30 cellular contexts compared by ENCODE assay signal in the genomic region with DNA sequence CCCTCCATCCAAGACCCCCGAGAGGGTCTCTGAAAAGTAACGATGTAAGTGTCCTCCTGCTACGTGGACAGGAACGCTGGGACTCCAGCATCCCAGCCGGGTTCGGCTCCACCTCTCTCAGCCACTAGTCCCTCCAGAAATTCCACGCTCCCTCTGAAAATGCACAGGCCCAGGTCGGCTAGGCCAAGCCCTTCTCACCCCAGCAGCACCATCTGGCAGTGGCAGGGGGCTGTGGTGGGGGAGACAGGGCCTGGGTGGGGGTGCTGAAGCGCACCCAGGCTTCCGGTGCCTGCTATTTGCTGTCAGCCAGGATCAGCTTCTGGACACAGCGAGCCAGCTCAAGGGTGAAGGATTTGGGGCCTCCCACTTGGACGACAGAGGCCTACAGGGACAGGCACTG.
"Had no signal": no experiment of that assay in that cellular context is flagged by ENCODE, and none has a peak within 500 bp of the region (broad histone marks: within the 10 kb centered on the region; RNA-seq: fewer than 3 reads in every experiment).

No MANE protein-coding gene starts in this region.

- ATAC-seq: activated CD4-positive, alpha-beta T cell treated with anti-CD3 and anti-CD28 coated beads for 36 hours; activated CD8-positive, alpha-beta memory T cell treated with anti-CD3 and anti-CD28 coated beads, Interleukin-2, amount 10 ng/mL, durations not matched to agents 7 days and 5 days; activated CD8-positive, alpha-beta T cell treated with anti-CD3 and anti-CD28 coated beads, Interleukin-2, amount 10 ng/mL, durations not matched to agents 7 days and 5 days; activated naive CD8-positive, alpha-beta T cell treated with anti-CD3 and anti-CD28 coated beads, Interleukin-2, amount 50 U/mL, for 24 hours; body of pancreas; esophagus mucosa; gastrocnemius medialis; heart left ventricle; T-cell had no signal

- H3K9me3 ChIP-seq: adrenal gland, body of pancreas, colonic mucosa, gastrocnemius medialis, heart left ventricle had no signal

- DNase-seq: activated CD4-positive, alpha-beta memory T cell treated with anti-CD3 and anti-CD28 coated beads for 36 hours; activated CD4-positive, alpha-beta T cell treated with anti-CD3 and anti-CD28 coated beads for 36 hours; activated CD4-positive, alpha-beta T cell treated with anti-CD3 and anti-CD28 coated beads, Interleukin-2, amount 10 ng/mL, durations not matched to agents 24 days and 14 days; activated CD4-positive, CD25-positive, alpha-beta regulatory T cell; activated CD4-positive, CD25-positive, alpha-beta regulatory T cell treated with anti-CD3 and anti-CD28 coated beads, Interleukin-2, amount 50 U/mL, for 72 hours; activated CD8-positive, alpha-beta memory T cell treated with anti-CD3 and anti-CD28 coated beads, Interleukin-2, amount 10 ng/mL, durations not matched to agents 7 days and 5 days; activated CD8-positive, alpha-beta memory T cell treated with anti-CD3 and anti-CD28 coated beads, Interleukin-2, amount 50 U/mL, for 4 hours; activated CD8-positive, alpha-beta T cell treated with anti-CD3 and anti-CD28 coated beads, Interleukin-2, amount 10 ng/mL, durations not matched to agents 7 days and 5 days; activated effector memory CD4-positive, alpha-beta T cell treated with anti-CD3 and anti-CD28 coated beads, Interleukin-2, amount 50 U/mL, for 16 hours; activated naive CD4-positive, alpha-beta T cell treated with anti-CD3 and anti-CD28 coated beads for 36 hours; activated naive CD8-positive, alpha-beta T cell treated with anti-CD3 and anti-CD28 coated beads for 36 hours; activated naive CD8-positive, alpha-beta T cell treated with anti-CD3 and anti-CD28 coated beads, Interleukin-2, amount 50 U/mL, for 24 hours; activated T-cell treated with anti-CD3 and anti-CD28 coated beads, Interleukin-2, amount 50 U/mL, for 1 hour; activated T-cell treated with anti-CD3 and anti-CD28 coated beads, Interleukin-2, amount 50 U/mL, for 48 hours; adrenal gland; amygdala; aorta; body of pancreas; caudate nucleus; colonic mucosa; dorsolateral prefrontal cortex; effector memory CD4-positive, alpha-beta T cell; endodermal cell; foreskin fibroblast; gastrocnemius medialis; glutamatergic neuron; heart left ventricle; T-cell; T1000 had no signal

- H3K27me3 ChIP-seq: body of pancreas, colonic mucosa, gastrocnemius medialis, heart left ventricle had no signal

- H3K36me3 ChIP-seq: adrenal gland, colonic mucosa, gastrocnemius medialis, heart left ventricle had no signal

- H3K27ac ChIP-seq: adrenal gland, body of pancreas, colonic mucosa, dorsolateral prefrontal cortex, heart left ventricle had no signal

- H3K4me3 ChIP-seq: adrenal gland, body of pancreas, colonic mucosa, dorsolateral prefrontal cortex, gastrocnemius medialis, heart left ventricle had no signal
